2 cellular contexts compared by ENCODE assay signal in genomic region chr4:2059034-2059725, GRCh38.
TF ChIP-seq lines count a peak whose summit lies in the region.

NAT8L (plus strand) TSS chr4:2059327; CDS start chr4:2059512, 185 bp downstream.

TF ChIP-seq in HEK293, 187 proteins besides CTCF, POLR2A, EP300 and RAD21 (continued from another document):
- TF ChIP-seq ZNF26 (tag by site-specific recombination; IDR thresholded peaks at IDR 0.05) (no peak), ZBTB44 (tag by site-specific recombination; IDR thresholded peaks at IDR 0.05) (peak; percentile 80; the same call in 1 of the 2 replicates)
TF ChIP-seq in HEK293: peak in this region for 3.

TF ChIP-seq in H1, 55 proteins besides CTCF, POLR2A, EP300 and RAD21 (continued from another document):
- TF ChIP-seq USF2 (IDR thresholded peaks at IDR 0.05; ENCODE audit: low read length) (0 out of 2 replicates have a peak, but pooled peaks have one; percentile 19), YY1 (IDR thresholded peaks at IDR 0.05; ENCODE audit: low read depth, low read length) (no peak), TBP (IDR thresholded peaks at IDR 0.05; ENCODE audit: low read depth, low read length) (peak; percentile 4; the same call in 1 of the 2 replicates), MAX (IDR thresholded peaks at IDR 0.05) (peak; percentile 45; the same call in 1 of the 2 replicates), TAF1 (IDR thresholded peaks at IDR 0.05; ENCODE audit: low read depth, low read length) (peak; percentile 42; the same call in 1 of the 2 replicates), POU5F1 (IDR thresholded peaks at IDR 0.05; ENCODE audit: low read depth, low read length) (no peak), MAFK (IDR thresholded peaks at IDR 0.05; ENCODE audit: low read depth, low read length) (no peak), TAF7 (optimal IDR thresholded peaks at IDR 0.05; ENCODE audit: borderline replicate concordance, low read depth, low read length) (no peak), RBBP5 (IDR thresholded peaks at IDR 0.05; ENCODE audit: borderline replicate concordance, low read depth, low read length) (no peak), FOSL1 (IDR thresholded peaks at IDR 0.05; ENCODE audit: insufficient read depth, low read depth, low read length) (peak; percentile 93), ASH2L (IDR thresholded peaks at IDR 0.05; ENCODE audit: low read length) (no peak), BACH1 (IDR thresholded peaks at IDR 0.05; ENCODE audit: low read length) (no peak), E2F6 (IDR thresholded peaks at IDR 0.05) (0 out of 2 replicates have a peak, but pooled peaks have one; percentile 17), RFX5 (IDR thresholded peaks at IDR 0.05; ENCODE audit: borderline replicate concordance, low read depth, low read length) (no peak)
